Comparison of ENCODE assay signal across 11 cellular contexts in genomic region chr2:26911911-26912861, GRCh38. TPM values are rescaled to one million over a fixed set of nuclear protein-coding genes. Genes with fewer than 3 reads are reported as not detected.
DNase-seq lines count a peak whose midpoint lies in the region; ATAC-seq and TF ChIP-seq lines count a peak whose summit lies in the region.
"Had no signal": no experiment of that assay in that cellular context is flagged by ENCODE, and none has a peak within 500 bp of the region (broad histone marks: within the 10 kb centered on the region; RNA-seq: fewer than 3 reads in every experiment).

No MANE protein-coding gene starts in this region.

- peak overlapping the region; percentile 19 for H3K4me3 ChIP-seq in ectodermal cell (ENCODE audit: insufficient read depth, low read depth, low read length)
- peak overlapping the region; percentile 60 for H3K4me3 ChIP-seq in neural cell (ENCODE audit: low read length)
- H3K4me3 ChIP-seq: adrenal gland; BLaER1 treated with 17β-estradiol and CSF1 and Interleukin-3, amounts not matched to agents 10 nM and 100 nM had no signal

- DNase-seq in ELF-1 (ENCODE audit: low read depth, low spot score) (peak; percentile 56), NCI-H2196 treated with DMSO at 0.1 percent for 48 hours (lab: John Stamatoyannopoulos, UW; ENCODE audit: unreplicated experiment) (peak; percentile 46), DMS53 treated with DMSO at 0.1 percent for 48 hours (lab: John Stamatoyannopoulos, UW; ENCODE audit: unreplicated experiment) (no peak), NCI-H510A (lab: John Stamatoyannopoulos, UW) (no peak), epidermal melanocyte (ENCODE audit: insufficient read length, low spot score) (no peak)
- DNase-seq: activated CD4-positive, alpha-beta T cell treated with anti-CD3 and anti-CD28 coated beads, Interleukin-2, amount 50 U/mL, for 4 hours had no signal

- H2AFZ ChIP-seq in neural cell (ENCODE audit: low read depth, low read length) = peak overlapping the region; percentile 34

- H3K9me3 ChIP-seq in ectodermal cell (ENCODE audit: control insufficient read depth, low read length) = no peaks in the 10 kb centered on the region
- H3K9me3 ChIP-seq in neural cell (ENCODE audit: low read length) = no peaks in the 10 kb centered on the region
- H3K9me3 ChIP-seq: adrenal gland had no signal

- TF ChIP-seq CTCF in neural cell (IDR thresholded peaks at IDR 0.05; ENCODE audit: poor library complexity, severe bottlenecking) = no peak

- H3K4me1 ChIP-seq in ectodermal cell (ENCODE audit: control insufficient read depth, insufficient read depth, low read length) = peaks cover 52% of the 10 kb centered on the region
- H3K4me1 ChIP-seq: adrenal gland; BLaER1 treated with 17β-estradiol and CSF1 and Interleukin-3, amounts not matched to agents 10 nM and 100 nM had no signal

- TF ChIP-seq EP300 in neural cell (conservative IDR thresholded peaks at IDR 0.05; ENCODE audit: poor library complexity, severe bottlenecking) = peak; percentile 71

- peaks cover 66% of the 10 kb centered on the region for H3K79me2 ChIP-seq in neural cell (replicated peaks; ENCODE audit: insufficient read depth, low read length)

- H3K36me3 ChIP-seq in ectodermal cell (ENCODE audit: control insufficient read depth, insufficient read depth, low read length) = peaks cover 26% of the 10 kb centered on the region
- H3K36me3 ChIP-seq in neural cell (ENCODE audit: insufficient read depth, low read length) = peaks cover 8% of the 10 kb centered on the region
- H3K36me3 ChIP-seq: adrenal gland; BLaER1 treated with 17β-estradiol and CSF1 and Interleukin-3, amounts not matched to agents 10 nM and 100 nM had no signal

- peak overlapping the region; percentile 81 for H3K9ac ChIP-seq in neural cell (ENCODE audit: low read length)
- H3K9ac ChIP-seq: BLaER1 treated with 17β-estradiol and CSF1 and Interleukin-3, amounts not matched to agents 10 nM and 100 nM had no signal

- no peaks in the 10 kb centered on the region for H3K27me3 ChIP-seq in ectodermal cell (ENCODE audit: control insufficient read depth, insufficient read depth, low read length, poor library complexity, severe bottlenecking)
- no peaks in the 10 kb centered on the region for H3K27me3 ChIP-seq in neural cell (ENCODE audit: insufficient read depth, low read depth, low read length)
- H3K27me3 ChIP-seq: BLaER1 treated with 17β-estradiol and CSF1 and Interleukin-3, amounts not matched to agents 10 nM and 100 nM had no signal

- WGBS in ectodermal cell, 2 experiments = 28 to 30% methylated on average over 23 of the region's 23 CpGs

- peak overlapping the region; percentile 97 for H3K27ac ChIP-seq in ectodermal cell (ENCODE audit: insufficient read depth, low read depth, low read length, poor library complexity, severe bottlenecking)
- H3K27ac ChIP-seq in neural cell (ENCODE audit: low read length) = peak overlapping the region; percentile 99
- H3K27ac ChIP-seq: BLaER1 treated with 17β-estradiol and CSF1 and Interleukin-3, amounts not matched to agents 10 nM and 100 nM had no signal

- peak; percentile 33 for TF ChIP-seq RAD21 in neural cell (conservative IDR thresholded peaks at IDR 0.05)

- peaks cover 21% of the 10 kb centered on the region for H3F3A ChIP-seq in neural cell (ENCODE audit: insufficient read depth, low read length, poor library complexity, severe bottlenecking)

- no peak for ATAC-seq in HG02852 (IDR thresholded peaks at IDR 0.05; ENCODE audit: unreplicated experiment)

- H3K4me2 ChIP-seq in neural cell (ENCODE audit: low read length) = peak overlapping the region; percentile 97
- H3K4me2 ChIP-seq: BLaER1 treated with 17β-estradiol and CSF1 and Interleukin-3, amounts not matched to agents 10 nM and 100 nM had no signal

- H4K20me1 ChIP-seq in neural cell (ENCODE audit: insufficient read depth) = no peaks in the 10 kb centered on the region
- H4K20me1 ChIP-seq: BLaER1 treated with 17β-estradiol and CSF1 and Interleukin-3, amounts not matched to agents 10 nM and 100 nM had no signal

- H3K9me2 ChIP-seq in neural cell (ENCODE audit: insufficient read depth, low read length) = no peaks in the 10 kb centered on the region

TF ChIP-seq in neural cell, 6 proteins besides CTCF, POLR2A, EP300 and RAD21:
- peak; percentile 46 for TF ChIP-seq TAF1 (IDR thresholded peaks at IDR 0.05; ENCODE audit: low read depth)
- TF ChIP-seq SMC3 (conservative IDR thresholded peaks at IDR 0.05; ENCODE audit: poor library complexity) = peak; percentile 42
- peak; percentile 92 for TF ChIP-seq REST (IDR thresholded peaks at IDR 0.05; ENCODE audit: borderline replicate concordance)
- peak; percentile 70 for TF ChIP-seq POLR2AphosphoS5 (IDR thresholded peaks at IDR 0.05)
- TF ChIP-seq EZH2 (IDR thresholded peaks at IDR 0.05; ENCODE audit: borderline replicate concordance, insufficient read depth, low read length, poor library complexity, severe bottlenecking) = no peak
- peak; percentile 76 for TF ChIP-seq MXI1 (conservative IDR thresholded peaks at IDR 0.05; ENCODE audit: poor library complexity, severe bottlenecking)

RNA-seq across cellular contexts. Expression of gene MAPRE3, which starts 58.3 kb away (rescaled TPM):
- 18.6 TPM for polyA plus RNA-seq in ectodermal cell (2013, experiment 1 of 4)
- polyA plus RNA-seq in ectodermal cell (2013, experiment 2 of 4) = 17.7 TPM
- polyA plus RNA-seq in ectodermal cell (2013, experiment 3 of 4) = 18.3 TPM
- 22.9 TPM for polyA plus RNA-seq in ectodermal cell (2013, experiment 4 of 4)
- 69.2 and 87.1 TPM in 2 replicates for polyA plus RNA-seq in neural cell
- 46.7 and 50.0 TPM in 2 replicates for polyA minus RNA-seq in neural cell

Comparison
In these comparisons a context has a peak if more than half of its experiments do, and no peak if none do; other contexts are left out.
1. DNase-seq: peak in ELF-1 (single experiment) and NCI-H2196 treated with DMSO at 0.1 percent for 48 hours (single experiment); none in DMS53 treated with DMSO at 0.1 percent for 48 hours (single experiment), NCI-H510A (single experiment) and epidermal melanocyte (single experiment).